ENCODE assay signal across 18 cellular contexts in genomic region chr20:60395993-60396392, GRCh38.
A peak's percentile ranks its signal among the peaks of the same experiment; 100 is the strongest.
DNase-seq lines count a peak whose midpoint lies in the region; ATAC-seq, FAIRE-seq and TF ChIP-seq lines count a peak whose summit lies in the region.
"Had no signal": no experiment of that assay in that cellular context is flagged by ENCODE, and none has a peak within 500 bp of the region (broad histone marks: within the 10 kb centered on the region; RNA-seq: fewer than 3 reads in every experiment).

No MANE protein-coding gene starts in this region.

- H3K27ac ChIP-seq in K562 (ENCODE audit: extremely low read depth, low read depth, low read length) = no peak overlapping the region
- H3K27ac ChIP-seq in PC-3 (ENCODE audit: low read length) = no peak overlapping the region
- H3K27ac ChIP-seq: RWPE1 had no signal

- H3K27me3 Mint-ChIP-seq in activated T-helper 1 cell treated with anti-CD3 and anti-CD28 coated beads, Interleukin-12 subunit alpha, Interleukin-12 subunit beta, Interleukin-2, Interleukin-4 antibody, amounts not matched to agents 30 ng/mL and 10 ng/mL and 1 ng/mL, durations not matched to agents 14 hours and 24 hours and 36 hours (ENCODE audit: insufficient read depth) = no peaks in the 10 kb centered on the region

- H3K27ac Mint-ChIP-seq in activated T-helper 1 cell treated with anti-CD3 and anti-CD28 coated beads, Interleukin-12 subunit alpha, Interleukin-12 subunit beta, Interleukin-2, Interleukin-4 antibody, amounts not matched to agents 30 ng/mL and 10 ng/mL and 1 ng/mL, durations not matched to agents 14 hours and 24 hours and 36 hours = no peak overlapping the region
- H3K27ac Mint-ChIP-seq: CD4-positive, alpha-beta memory T cell; HFFc6; T-cell had no signal

- no peaks in the 10 kb centered on the region for H3K4me1 Mint-ChIP-seq in activated T-helper 1 cell treated with anti-CD3 and anti-CD28 coated beads, Interleukin-12 subunit alpha, Interleukin-12 subunit beta, Interleukin-2, Interleukin-4 antibody, amounts not matched to agents 30 ng/mL and 10 ng/mL and 1 ng/mL, durations not matched to agents 14 hours and 24 hours and 36 hours (ENCODE audit: low read depth)
- H3K4me1 Mint-ChIP-seq: CD4-positive, alpha-beta memory T cell; T-cell had no signal

- H2AFZ ChIP-seq in K562 (ENCODE audit: low read depth, low read length) (no peak overlapping the region), PC-3 (ENCODE audit: low read length) (no peak overlapping the region)

- POLR2A ChIA-PET in K562 (lab: Yijun Ruan, JAX) = no interaction called here
- POLR2A ChIA-PET in PC-3 (lab: Charles Lee; ENCODE audit: unreplicated experiment) = no interaction called here

- intact Hi-C loops in K562 (cut with micrococcal nuclease) (no loop called here), PC-3 (cut with micrococcal nuclease) (no loop called here)
- intact Hi-C loops in activated T-helper 1 cell treated with anti-CD3 and anti-CD28 coated beads, Interleukin-12 subunit alpha, Interleukin-12 subunit beta, Interleukin-2, Interleukin-4 antibody, amounts not matched to agents 30 ng/mL and 10 ng/mL and 1 ng/mL, durations not matched to agents 14 hours and 24 hours and 36 hours (cut with micrococcal nuclease) = no loop called here

- in situ Hi-C loops in K562 (cut with MboI) = no loop called here

- TF ChIP-seq RAD21 in K562 (CRISPR knock-in tag; conservative IDR thresholded peaks at IDR 0.05 in 1 of 2, IDR thresholded peaks at IDR 0.05 in 1 of 2) = no peak

- H4K20me1 ChIP-seq in K562 (replicated peaks; ENCODE audit: control insufficient read depth, insufficient read depth, low read length) (no peaks in the 10 kb centered on the region), PC-3 (ENCODE audit: low read length) (no peaks in the 10 kb centered on the region)

- BruUV-seq in K562 (replicated peaks; lab: Mats Ljungman, UMichigan) (no TSS peak), PC-3 (replicated peaks; lab: Mats Ljungman, UMichigan) (no TSS peak)

- TF ChIP-seq CTCF in K562 (IDR thresholded peaks at IDR 0.05 in 2 of 3, conservative IDR thresholded peaks at IDR 0.05 in 1 of 3; ENCODE audit: insufficient read depth in 2 of 3, low read depth in 1 of 3, low read length in 3 of 3) (no peak), PC-3 (conservative IDR thresholded peaks at IDR 0.05; ENCODE audit: low read depth, low read length) (no peak)

- CTCF ChIA-PET in K562 (lab: Yijun Ruan, JAX; ENCODE audit: low intra/inter-chr PET ratio) = no interaction called here
- CTCF ChIA-PET in PC-3 (lab: Charles Lee) = no interaction called here

- H3K36me3 ChIP-seq in K562 (ENCODE audit: control insufficient read depth, insufficient read depth, low read length) (no peaks in the 10 kb centered on the region), PC-3 (ENCODE audit: low read depth, low read length) (no peaks in the 10 kb centered on the region)

- TF ChIP-seq POLR2A in K562 (conservative IDR thresholded peaks at IDR 0.05) = no peak

- H3K27me3 ChIP-seq in K562 (ENCODE audit: control insufficient read depth in 2 of 2, insufficient read depth in 2 of 2, low read length in 2 of 2) (no peaks in the 10 kb centered on the region), PC-3 (ENCODE audit: low read length) (peaks cover 4% of the 10 kb centered on the region; the same call in 1 of the 2 replicates)

- no peak overlapping the region for H3K9ac ChIP-seq in K562 (ENCODE audit: insufficient read depth in 1 of 2, low read depth in 2 of 2, low read length in 2 of 2)
- H3K9ac ChIP-seq in PC-3 (ENCODE audit: low read length) = no peak overlapping the region

- no peaks in the 10 kb centered on the region for H3K9me3 Mint-ChIP-seq in activated T-helper 1 cell treated with anti-CD3 and anti-CD28 coated beads, Interleukin-12 subunit alpha, Interleukin-12 subunit beta, Interleukin-2, Interleukin-4 antibody, amounts not matched to agents 30 ng/mL and 10 ng/mL and 1 ng/mL, durations not matched to agents 14 hours and 24 hours and 36 hours

- H3K36me3 Mint-ChIP-seq in activated T-helper 1 cell treated with anti-CD3 and anti-CD28 coated beads, Interleukin-12 subunit alpha, Interleukin-12 subunit beta, Interleukin-2, Interleukin-4 antibody, amounts not matched to agents 30 ng/mL and 10 ng/mL and 1 ng/mL, durations not matched to agents 14 hours and 24 hours and 36 hours (ENCODE audit: low read depth) = no peaks in the 10 kb centered on the region
- H3K36me3 Mint-ChIP-seq: CD4-positive, alpha-beta memory T cell; T-cell had no signal

- 0% methylated on average over 3 of the region's 3 CpGs for WGBS in K562 (ENCODE audit: insufficient coverage, low coverage, missing lambda C conversion rate)

- H3K9me3 ChIP-seq in K562 (replicated peaks; ENCODE audit: control insufficient read depth, insufficient read depth, low read depth, low read length) (no peaks in the 10 kb centered on the region), PC-3 (ENCODE audit: low read length) (no peaks in the 10 kb centered on the region)

- H3K4me3 ChIP-seq in K562 = no peak overlapping the region
- no peak overlapping the region for H3K4me3 ChIP-seq in PC-3 (ENCODE audit: low read length)

- no peak for TF ChIP-seq EP300 in K562 (IDR thresholded peaks at IDR 0.05; ENCODE audit: low read length)

- DNase-seq in NCI-H82 (lab: John Stamatoyannopoulos, UW) = peak; percentile 28
- no peak for DNase-seq in NCI-H82 treated with DMSO at 0.1 percent for 48 hours (lab: John Stamatoyannopoulos, UW; ENCODE audit: unreplicated experiment)
- peak; percentile 54 for DNase-seq in NCI-H1105 (lab: John Stamatoyannopoulos, UW)
- peak; percentile 92 for DNase-seq in NCI-H748 (lab: John Stamatoyannopoulos, UW; ENCODE audit: unreplicated experiment)
- no peak for DNase-seq in K562 (ENCODE audit: extremely low read depth in 1 of 4, low spot score in 3 of 4)
- DNase-seq in activated T-helper 1 cell treated with anti-CD3 and anti-CD28 coated beads, Interleukin-12 subunit alpha, Interleukin-12 subunit beta, Interleukin-2, Interleukin-4 antibody, amounts not matched to agents 30 ng/mL and 10 ng/mL and 1 ng/mL, durations not matched to agents 14 hours and 24 hours and 36 hours (ENCODE audit: low spot score) = no peak
- DNase-seq in CD1c-positive myeloid dendritic cell (ENCODE audit: extremely low spot score) = no peak
- DNase-seq in PC-3 = no peak
- DNase-seq: ACHN; EL; HFFc6; KG1; NK-92 treated with Interleukin-12 subunit alpha and Interleukin-12 subunit beta, amount 100 ng/mL, for 24 hours; T-cell; T-helper 9 cell had no signal

- H3K79me2 ChIP-seq in K562 (ENCODE audit: control insufficient read depth, insufficient read depth, low read length) = no peaks in the 10 kb centered on the region
- no peaks in the 10 kb centered on the region for H3K79me2 ChIP-seq in PC-3 (ENCODE audit: low read length)

- H3K9me1 ChIP-seq in K562 (ENCODE audit: control insufficient read depth, insufficient read depth, low read length) = no peaks in the 10 kb centered on the region

- H3K4me1 ChIP-seq in K562 (replicated peaks in 1 of 2; ENCODE audit: control insufficient read depth in 2 of 2, insufficient read depth in 2 of 2, low read length in 2 of 2) (no peaks in the 10 kb centered on the region), PC-3 (ENCODE audit: insufficient read depth, low read length) (no peaks in the 10 kb centered on the region)

- no peak overlapping the region for H3K4me2 ChIP-seq in K562 (ENCODE audit: insufficient read depth, low read length)
- H3K4me2 ChIP-seq in PC-3 (ENCODE audit: low read length) = no peak overlapping the region

- FAIRE-seq in K562 (lab: Jason Lieb, UNC) = no peak
- FAIRE-seq: D721Med had no signal

- no peak for ATAC-seq in K562
- ATAC-seq in PC-3 = no peak
- ATAC-seq: T-cell had no signal

- H3F3A ChIP-seq in PC-3 (ENCODE audit: low read length, unreplicated experiment) = no peaks in the 10 kb centered on the region

- no peaks in the 10 kb centered on the region for H3K9me2 ChIP-seq in PC-3 (replicated peaks; ENCODE audit: low read length)

- H3K4me3 Mint-ChIP-seq in activated T-helper 1 cell treated with anti-CD3 and anti-CD28 coated beads, Interleukin-12 subunit alpha, Interleukin-12 subunit beta, Interleukin-2, Interleukin-4 antibody, amounts not matched to agents 30 ng/mL and 10 ng/mL and 1 ng/mL, durations not matched to agents 14 hours and 24 hours and 36 hours = no peak overlapping the region
- H3K4me3 Mint-ChIP-seq: CD4-positive, alpha-beta memory T cell; HFFc6; T-cell had no signal

TF ChIP-seq in K562, 482 proteins besides CTCF, POLR2A, EP300 and RAD21:
- TF ChIP-seq NFIC (IDR thresholded peaks at IDR 0.05) = peak; percentile 21; the same call in 1 of the 2 replicates
- TF ChIP-seq, protein P1, sequence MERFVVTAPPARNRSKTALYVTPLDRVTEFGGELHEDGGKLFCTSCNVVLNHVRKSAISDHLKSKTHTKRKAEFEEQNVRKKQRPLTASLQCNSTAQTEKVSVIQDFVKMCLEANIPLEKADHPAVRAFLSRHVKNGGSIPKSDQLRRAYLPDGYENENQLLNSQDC (CRISPR knock-in tag; IDR thresholded peaks at IDR 0.05) = no peak
- no peak for TF ChIP-seq SP1 (CRISPR knock-in tag; IDR thresholded peaks at IDR 0.05)
TF ChIP-seq in K562: peak in this region for 1.

Comparison
In these comparisons a context has a peak if more than half of its experiments do, and no peak if none do; other contexts are left out.
1. DNase-seq: peak in NCI-H82 (single experiment), NCI-H1105 (single experiment) and NCI-H748 (single experiment); none in NCI-H82 treated with DMSO at 0.1 percent for 48 hours (single experiment), K562 (0 of 4), activated T-helper 1 cell treated with anti-CD3 and anti-CD28 coated beads, Interleukin-12 subunit alpha, Interleukin-12 subunit beta, Interleukin-2, Interleukin-4 antibody, amounts not matched to agents 30 ng/mL and 10 ng/mL and 1 ng/mL, durations not matched to agents 14 hours and 24 hours and 36 hours (single experiment), CD1c-positive myeloid dendritic cell (single experiment) and PC-3 (single experiment).